In the genomic region with DNA sequence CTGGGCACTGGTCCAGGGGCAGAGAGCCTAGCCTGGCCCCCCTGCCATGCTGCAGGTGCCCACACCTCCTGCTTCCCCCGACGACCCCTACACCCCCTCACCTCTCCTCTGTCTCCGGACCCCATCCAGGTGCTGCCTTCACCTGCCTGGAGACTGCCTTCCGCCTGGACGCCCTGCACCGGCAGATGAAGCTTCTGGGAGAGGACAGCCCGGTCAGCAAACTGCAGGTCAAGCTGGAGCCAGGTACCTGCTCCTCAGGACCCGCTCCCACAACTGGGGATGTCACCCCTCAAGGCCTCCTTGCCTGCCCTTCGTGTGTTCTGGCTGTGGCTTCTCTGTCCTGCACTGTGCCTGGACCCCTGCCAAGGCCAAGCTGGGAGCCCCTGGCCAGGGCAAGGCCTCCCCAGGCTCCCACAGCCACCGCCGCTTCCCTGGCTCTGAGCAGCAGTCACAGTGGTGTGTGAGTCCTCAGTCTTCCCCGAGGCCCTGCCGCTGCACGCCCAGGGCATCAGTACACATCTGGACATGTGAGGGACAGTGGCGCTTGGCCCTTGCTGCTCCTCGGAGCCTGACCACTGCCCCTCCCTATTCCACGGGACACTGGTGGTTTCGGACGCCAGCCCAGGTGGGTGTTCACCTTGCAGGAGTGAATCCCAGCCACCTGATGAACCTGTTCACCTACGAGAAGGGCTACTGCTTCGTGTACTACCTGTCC, we compare ENCODE assay signal across 1 cellular context.
TF ChIP-seq lines count a peak whose summit lies in the region.

No MANE protein-coding gene starts in this region.

TF ChIP-seq in K562, 482 proteins besides CTCF, POLR2A, EP300 and RAD21:
- TF ChIP-seq ZSCAN32 (CRISPR knock-in tag; IDR thresholded peaks at IDR 0.05) (no peak), RBFOX2 (IDR thresholded peaks at IDR 0.05; ENCODE audit: low read depth, low read length) (peak; percentile 9; the same call in 1 of the 2 replicates)
